ENCODE assay signal across 8 cellular contexts in genomic region chr11:66316849-66317251, GRCh38. TPM values are rescaled to one million over a fixed set of nuclear protein-coding genes. Genes with fewer than 3 reads are reported as not detected.
DNase-seq lines count a peak whose midpoint lies in the region; ATAC-seq, FAIRE-seq and TF ChIP-seq lines count a peak whose summit lies in the region.

Gene CD248 (minus strand): TSS chr11:66317044. CDS start chr11:66317027, 17 bp downstream.

- H3K36me3 ChIP-seq in DND-41 (ENCODE audit: insufficient read depth, low read length): no peaks in the 10 kb centered on the region
- no peaks in the 10 kb centered on the region for H3K36me3 ChIP-seq in rectal smooth muscle tissue (ENCODE audit: control insufficient read depth, insufficient read depth, low read length)

- H3K4me3 ChIP-seq in DND-41 (ENCODE audit: low read depth in 1 of 2, low read length in 2 of 2) (peak within 1 kb of the TSS in 1 of 2 experiments; percentile 41; a peak in 1 of 4 replicates), rectal smooth muscle tissue (ENCODE audit: low read length) (peak within 1 kb of the TSS; percentile 50)

- H3K4me2 ChIP-seq in DND-41 (ENCODE audit: insufficient read depth, low read length): peak within 1 kb of the TSS; percentile 53

- TF ChIP-seq POLR2A in GM12891 (IDR thresholded peaks at IDR 0.05; ENCODE audit: low read depth, low read length): no peak

- peaks cover 20% of the 10 kb centered on the region for H3K9me3 Mint-ChIP-seq in WTC11

- FAIRE-seq in GM12891 (lab: Jason Lieb, UNC): no peak

- H3K36me3 Mint-ChIP-seq in WTC11: peaks cover 20% of the 10 kb centered on the region

- CTCF ChIA-PET in WTC11 (lab: Charles Lee): interaction anchor here (0.5 to 3.4 kb wide), 19 partner anchors 10 to 362 kb away, joined by 3 to 31 read pairs (median 5); partner anchors contain the start of genes B4GAT1, MRPL11, RAB1B and RIN1

- peak within 1 kb of the TSS; percentile 57 for H3K4me3 Mint-ChIP-seq in WTC11

- ATAC-seq in DND-41 (ENCODE audit: insufficient read depth, low read depth): no peak
- peak; percentile 5 for ATAC-seq in WTC11
- ATAC-seq in Right ventricle myocardium superior (ENCODE audit: poor library complexity): peak; percentile 64
- no peak for ATAC-seq in HG02973 (IDR thresholded peaks at IDR 0.05; ENCODE audit: unreplicated experiment)
- ATAC-seq in HG03469 (IDR thresholded peaks at IDR 0.05; ENCODE audit: unreplicated experiment): no peak

- peaks cover 54% of the 10 kb centered on the region for H3K4me1 ChIP-seq in DND-41 (ENCODE audit: insufficient read depth, low read length)
- peaks cover 16% of the 10 kb centered on the region for H3K4me1 ChIP-seq in rectal smooth muscle tissue (ENCODE audit: control insufficient read depth, insufficient read depth, low read length)

- POLR2A ChIA-PET in WTC11 (lab: Charles Lee): interaction anchor here (0.5 to 1.2 kb wide), 10 partner anchors 10 to 1939 kb away, joined by 3 to 13 read pairs (median 4); partner anchors contain the start of genes SLC29A2 and YIF1A

- H4K20me1 ChIP-seq in DND-41 (ENCODE audit: insufficient read depth, low read length): 0 out of 2 replicates have a peak, but pooled peaks cover 2% of the 10 kb centered on the region

- no peaks in the 10 kb centered on the region for H3K79me2 ChIP-seq in DND-41 (ENCODE audit: insufficient read depth, low read length)

- H3K4me1 Mint-ChIP-seq in WTC11: peaks cover 26% of the 10 kb centered on the region

- TF ChIP-seq CTCF in DND-41 (IDR thresholded peaks at IDR 0.05; ENCODE audit: borderline replicate concordance, extremely low read depth, low read length, poor library complexity, severe bottlenecking) (no peak), WTC11 (IDR thresholded peaks at IDR 0.05) (no peak), GM20000 (IDR thresholded peaks at IDR 0.05; ENCODE audit: extremely low read depth, missing control alignments) (no peak)

- H3K27me3 ChIP-seq in DND-41 (ENCODE audit: insufficient read depth, low read length, poor library complexity) (no peaks in the 10 kb centered on the region), rectal smooth muscle tissue (ENCODE audit: control insufficient read depth, insufficient read depth, low read length) (no peaks in the 10 kb centered on the region)

- DNase-seq in DND-41: peak; percentile 66
- DNase-seq in WTC11 (ENCODE audit: low spot score): peak; percentile 59
- DNase-seq in Right ventricle myocardium superior: peak; percentile 91
- DNase-seq in GM20000 (ENCODE audit: low spot score): no peak
- no peak for DNase-seq in GM12891 (ENCODE audit: insufficient read length, low spot score)

- H3K27me3 Mint-ChIP-seq in WTC11 (ENCODE audit: low read depth): peaks cover 22% of the 10 kb centered on the region

- H3K27ac ChIP-seq in DND-41 (ENCODE audit: low read length) (peak within 1 kb of the TSS; percentile 99), rectal smooth muscle tissue (ENCODE audit: low read depth, low read length) (peak within 1 kb of the TSS; percentile 94)

- H3K9ac ChIP-seq in DND-41 (ENCODE audit: low read depth, low read length) (peak within 1 kb of the TSS; percentile 47), rectal smooth muscle tissue (ENCODE audit: low read length) (peak within 1 kb of the TSS; percentile 40)

- H3K27ac Mint-ChIP-seq in WTC11: peak within 1 kb of the TSS; percentile 96

- H3K9me3 ChIP-seq in DND-41 (ENCODE audit: insufficient read depth, low read length, severe bottlenecking): no peaks in the 10 kb centered on the region

- intact Hi-C loops in Right ventricle myocardium superior (cut with DNase I): loop anchor here (10.0 kb wide), 1 partner anchor 68 kb away; no protein-coding TSS in a partner anchor

- H2AFZ ChIP-seq in DND-41 (ENCODE audit: low read depth, low read length): peak within 1 kb of the TSS; percentile 44; the same call in 1 of the 2 replicates

TF ChIP-seq in WTC11, 78 proteins besides CTCF, POLR2A, EP300 and RAD21:
- TF ChIP-seq NR1H2 (CRISPR knock-in tag; IDR thresholded peaks at IDR 0.05) (no peak), ZNF423 (CRISPR knock-in tag; IDR thresholded peaks at IDR 0.05) (peak; percentile 40; the same call in 1 of the 2 replicates), ATF2 (CRISPR knock-in tag; IDR thresholded peaks at IDR 0.05; ENCODE audit: borderline replicate concordance, low read depth) (no peak)

TF ChIP-seq in GM12891, 5 proteins besides CTCF, POLR2A, EP300 and RAD21:
- no peak for TF ChIP-seq POLR2AphosphoS5 (IDR thresholded peaks at IDR 0.05; ENCODE audit: low read depth, low read length)
- TF ChIP-seq PAX5 (IDR thresholded peaks at IDR 0.05; ENCODE audit: insufficient read depth, low read length, severe bottlenecking): no peak
- no peak for TF ChIP-seq POU2F2 (IDR thresholded peaks at IDR 0.05; ENCODE audit: low read depth, low read length)
- no peak for TF ChIP-seq TAF1 (IDR thresholded peaks at IDR 0.05; ENCODE audit: low read depth, low read length)

RNA-seq across cellular contexts. Expression of gene CD248, which starts in this region (rescaled TPM):
- total RNA-seq in WTC11 (2021): 2.6 to 2.8 TPM (median 2.7 TPM) in 3 replicates
- total RNA-seq in Right ventricle myocardium superior: 15.7 TPM
- polyA plus RNA-seq in GM12891 (2012; ENCODE audit: low read depth, missing spikeins): 0.04 TPM

Comparison
In these comparisons a context has a peak if more than half of its experiments do, and no peak if none do; other contexts are left out.
1. ATAC-seq: peak in WTC11 (single experiment) and Right ventricle myocardium superior (single experiment); none in DND-41 (single experiment), HG02973 (single experiment) and HG03469 (single experiment).
2. DNase-seq: peak in DND-41 (single experiment), WTC11 (single experiment) and Right ventricle myocardium superior (single experiment); none in GM20000 (single experiment) and GM12891 (single experiment).